8 cellular contexts compared by ENCODE assay signal in genomic region chr9:113580041-113580953, GRCh38.
A peak's percentile ranks its signal among the peaks of the same experiment; 100 is the strongest.
DNase-seq lines count a peak whose midpoint lies in the region; ATAC-seq, FAIRE-seq and TF ChIP-seq lines count a peak whose summit lies in the region.

No MANE protein-coding gene starts in this region.

- DNase-seq in T-cell (peak; percentile 26 to 67 (median 47)), GM12878 (ENCODE audit: low read depth, low spot score) (peak; percentile 66), lung microvascular endothelial cell (ENCODE audit: low read depth in 2 of 2) (peak; percentile 64 to 83), NCI-H446 (lab: John Stamatoyannopoulos, UW) (no peak), mesendoderm (no peak)
- peak; percentile 42 for DNase-seq in stimulated activated CD8-positive, alpha-beta memory T cell treated with anti-CD3 and anti-CD28 coated beads, Interleukin-12 subunit alpha, Interleukin-12 subunit beta, amount 100 ng/mL, for 4 hours (ENCODE audit: low read depth)

- H2AFZ ChIP-seq in GM12878 (ENCODE audit: control insufficient read depth, low read depth, low read length) = no peak overlapping the region

- no peak overlapping the region for H2BK15ac ChIP-seq in mesendoderm (replicated peaks; ENCODE audit: low read depth)

- no peaks in the 10 kb centered on the region for H3K9me3 ChIP-seq in GM12878 (replicated peaks; ENCODE audit: control insufficient read depth, insufficient read depth, low read length)

- no peak overlapping the region for H4K8ac ChIP-seq in mesendoderm (ENCODE audit: low read depth, low read length)

- H3K4ac ChIP-seq in mesendoderm (ENCODE audit: low read depth, low read length) = no peak overlapping the region

- intact Hi-C loops in GM12878 (cut with micrococcal nuclease; ENCODE audit: unreplicated experiment) = no loop called here

- no peak overlapping the region for H3K56ac ChIP-seq in mesendoderm (ENCODE audit: low read length)

- H3K27ac Mint-ChIP-seq in T-cell = peak overlapping the region; percentile 98 to 99

- H4K5ac ChIP-seq in mesendoderm (ENCODE audit: low read length) = no peak overlapping the region

- TF ChIP-seq CTCF in GM12878 (IDR thresholded peaks at IDR 0.05 in 2 of 3, conservative IDR thresholded peaks at IDR 0.05 in 1 of 3; ENCODE audit: control insufficient read depth in 2 of 3, extremely low read depth in 1 of 3, insufficient read depth in 1 of 3, low read depth in 3 of 3, low read length in 3 of 3) = no peak

- 33% methylated on average over 12 of the region's 12 CpGs for WGBS in GM12878 (ENCODE audit: insufficient coverage, insufficient replicate concordance, low lambda C conversion rate, missing lambda C conversion rate)
- WGBS in mesendoderm (ENCODE audit: extremely low coverage, insufficient coverage, low lambda C conversion rate) = no CpG with 5 or more reads among the region's 12 CpGs

- H2BK5ac ChIP-seq in mesendoderm (ENCODE audit: low read length) = no peak overlapping the region

- no peaks in the 10 kb centered on the region for H3K9me3 Mint-ChIP-seq in T-cell

- H3K4me2 ChIP-seq in GM12878 (ENCODE audit: control insufficient read depth, insufficient read depth) (peak overlapping the region; percentile 95), mesendoderm (ENCODE audit: low read length) (no peak overlapping the region)

- H3K4me1 Mint-ChIP-seq in T-cell = peaks cover 67 to 91% (median 79%) of the 10 kb centered on the region in 3 donors

- RAD21 ChIA-PET in GM12878 (lab: Charles Lee; ENCODE audit: unreplicated experiment) = interaction anchor here (0.6 to 15.8 kb wide), 10 partner anchors 12 to 305 kb away, joined by 3 to 481 read pairs (median 10); partner anchors contain the start of genes ALAD and CDC26

- no peak overlapping the region for H3K18ac ChIP-seq in mesendoderm (ENCODE audit: low read length)

- H3K9ac ChIP-seq in GM12878 (ENCODE audit: control insufficient read depth, insufficient read depth, low read length) (peak overlapping the region; percentile 44), mesendoderm (ENCODE audit: low read length) (no peak overlapping the region)

- in situ Hi-C loops in GM12878 (cut with MboI) = loop anchor here (5.0 kb wide), 2 partner anchors 133 to 308 kb away; no protein-coding TSS in a partner anchor

- H3K4me3 ChIP-seq in GM12878 (peak overlapping the region; percentile 34; the same call in 1 of the 2 replicates), mesendoderm (ENCODE audit: low read length) (no peak overlapping the region)

- H3K4me3 Mint-ChIP-seq in T-cell = peak overlapping the region; percentile 65 to 81 (median 79)

- no peak overlapping the region for H2BK120ac ChIP-seq in mesendoderm (ENCODE audit: low read depth, low read length)

- H4K20me1 ChIP-seq in GM12878 (ENCODE audit: control insufficient read depth, insufficient read depth) = no peaks in the 10 kb centered on the region

- TF ChIP-seq RAD21 in GM12878 (IDR thresholded peaks at IDR 0.05; ENCODE audit: insufficient read depth, low read depth, low read length) = no peak

- no peak for FAIRE-seq in GM12878 (lab: Jason Lieb, UNC)

- peak overlapping the region; percentile 70 for H3K27ac ChIP-seq in GM12878 (ENCODE audit: control insufficient read depth, insufficient read depth)
- no peak overlapping the region for H3K27ac ChIP-seq in mesendoderm (ENCODE audit: low read depth, low read length)

- H3K4me1 ChIP-seq in GM12878 (ENCODE audit: control insufficient read depth, insufficient read depth, low read length) = peaks cover 76% of the 10 kb centered on the region
- no peaks in the 10 kb centered on the region for H3K4me1 ChIP-seq in mesendoderm (ENCODE audit: control insufficient read depth, low read depth, low read length)

- H3K27me3 Mint-ChIP-seq in T-cell = no peaks in the 10 kb centered on the region

- H3K27me3 ChIP-seq in GM12878 (replicated peaks in 1 of 2; ENCODE audit: control insufficient read depth in 2 of 2, insufficient read depth in 2 of 2, low read length in 1 of 2) = no peaks in the 10 kb centered on the region
- H3K27me3 ChIP-seq in mesendoderm (ENCODE audit: insufficient read depth, low read length, poor library complexity) = no peaks in the 10 kb centered on the region

- peaks cover 38% of the 10 kb centered on the region for H3K79me2 ChIP-seq in GM12878 (ENCODE audit: control insufficient read depth, insufficient read depth, low read length)
- no peaks in the 10 kb centered on the region for H3K79me2 ChIP-seq in mesendoderm (ENCODE audit: control insufficient read depth, insufficient read depth, low read length)

- no peak overlapping the region for H2AK5ac ChIP-seq in mesendoderm (ENCODE audit: low read length)

- TF ChIP-seq POLR2A in GM19193 (IDR thresholded peaks at IDR 0.05; ENCODE audit: extremely low read depth, insufficient read depth, insufficient read length) = peak; percentile 31
- TF ChIP-seq POLR2A in GM12878 (IDR thresholded peaks at IDR 0.05; ENCODE audit: low read depth, low read length) = no peak

- peaks cover 17 to 21% of the 10 kb centered on the region in 2 experiments for H3K36me3 ChIP-seq in GM12878 (ENCODE audit: control insufficient read depth in 2 of 2, insufficient read depth in 2 of 2, low read length in 1 of 2)
- H3K36me3 ChIP-seq in mesendoderm (ENCODE audit: control insufficient read depth, insufficient read depth, low read length) = no peaks in the 10 kb centered on the region

- peak; percentile 8 to 37 (median 16) for ATAC-seq in T-cell (replicated peaks in 1 of 4)
- ATAC-seq in GM12878 = peak; percentile 25
- no peak for ATAC-seq in HG02840 (IDR thresholded peaks at IDR 0.05; ENCODE audit: low FRiP score, unreplicated experiment)

- BruUV-seq in GM12878 (replicated peaks; lab: Mats Ljungman, UMichigan) = no TSS peak

- no peaks in the 10 kb centered on the region for H3K79me1 ChIP-seq in mesendoderm (ENCODE audit: low read length)

- SMC1A ChIA-PET in GM12878 (lab: Charles Lee; ENCODE audit: uncharacterized antibody, unreplicated experiment) = interaction anchor here (0.6 to 7.5 kb wide), 16 partner anchors 11 to 172 kb away, joined by 3 to 323 read pairs (median 6); no protein-coding TSS in a partner anchor

- H3K36me3 Mint-ChIP-seq in T-cell = peaks cover 9% of the 10 kb centered on the region

- no peak overlapping the region for H3K23ac ChIP-seq in mesendoderm (ENCODE audit: low read length)

- TF ChIP-seq EP300 in GM12878 (IDR thresholded peaks at IDR 0.05; ENCODE audit: borderline replicate concordance in 1 of 2, control insufficient read depth in 1 of 2, low read depth in 2 of 2, low read length in 2 of 2) = no peak

- POLR2A ChIA-PET in T-cell (lab: Charles Lee) = interaction anchor here in 1 of 2 donors (0.6 to 1.1 kb wide), 2 partner anchors 67 to 68 kb away, joined by 3 to 4 read pairs; no protein-coding TSS in a partner anchor
- POLR2A ChIA-PET in GM12878 (lab: Charles Lee) = interaction anchor here (1.6 to 11.8 kb wide), 4 partner anchors 16 to 167 kb away, joined by 5 to 233 read pairs (median 34); no protein-coding TSS in a partner anchor

- CTCF ChIA-PET in T-cell (lab: Charles Lee) (interaction anchor here (0.5 to 2.8 kb wide), 7 partner anchors 11 to 272 kb away, joined by 4 to 10 read pairs (median 7); partner anchors contain the start of gene ALAD (in 1 of the 2)), GM12878 (lab: Yijun Ruan, JAX) (interaction anchor here (0.7 to 18.0 kb wide), 17 partner anchors 9 to 360 kb away, joined by 3 to 565 read pairs (median 9); no protein-coding TSS in a partner anchor)

TF ChIP-seq in GM12878, 131 proteins besides CTCF, POLR2A, EP300 and RAD21 (continues in another document):
- TF ChIP-seq DPF2 (IDR thresholded peaks at IDR 0.05) (peak; percentile 45; the same call in 1 of the 2 replicates), MTA2 (IDR thresholded peaks at IDR 0.05; ENCODE audit: low read depth) (peak; percentile 30), KDM1A (IDR thresholded peaks at IDR 0.05; ENCODE audit: borderline replicate concordance) (no peak), PKNOX1 (IDR thresholded peaks at IDR 0.05) (peak; percentile 88), NBN (IDR thresholded peaks at IDR 0.05) (0 out of 2 replicates have a peak, but pooled peaks have one; percentile 28), NKRF (conservative IDR thresholded peaks at IDR 0.05) (0 out of 2 replicates have a peak, but pooled peaks have one; percentile 31)

Comparison
In these comparisons a context has a peak if more than half of its experiments do, and no peak if none do; other contexts are left out.
1. DNase-seq: peak in T-cell (34 of 34), GM12878 (single experiment), lung microvascular endothelial cell (2 of 2) and stimulated activated CD8-positive, alpha-beta memory T cell treated with anti-CD3 and anti-CD28 coated beads, Interleukin-12 subunit alpha, Interleukin-12 subunit beta, amount 100 ng/mL, for 4 hours (single experiment); none in NCI-H446 (0 of 2) and mesendoderm (single experiment).